In the genomic region with DNA sequence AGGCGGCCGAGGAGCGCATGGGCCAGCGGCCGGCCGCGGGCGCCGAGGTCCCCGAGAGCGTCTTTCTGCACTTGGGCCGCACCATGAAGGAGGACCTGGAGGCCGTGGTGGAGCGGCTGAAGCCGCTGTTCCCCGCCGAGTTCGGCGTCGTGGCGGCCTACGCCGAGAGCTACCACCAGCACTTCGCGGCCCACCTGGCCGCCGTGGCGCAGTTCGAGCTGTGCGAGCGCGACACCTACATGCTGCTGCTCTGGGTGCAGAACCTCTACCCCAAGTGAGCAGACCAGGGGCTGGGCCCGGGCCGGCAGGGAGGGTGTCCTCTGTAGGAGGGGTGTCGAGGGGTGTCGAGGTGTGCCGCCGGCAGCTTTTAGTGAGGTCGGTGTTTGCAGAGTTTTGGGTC, we compare ENCODE assay signal across 12 cellular contexts. TPM values are rescaled to one million over a fixed set of nuclear protein-coding genes. Genes with fewer than 3 reads are reported as not detected.
DNase-seq lines count a peak whose midpoint lies in the region; ATAC-seq and TF ChIP-seq lines count a peak whose summit lies in the region.
"Had no signal": no experiment of that assay in that cellular context is flagged by ENCODE, and none has a peak within 500 bp of the region (broad histone marks: within the 10 kb centered on the region; RNA-seq: fewer than 3 reads in every experiment).

No MANE protein-coding gene starts in this region.

- H3K4me1 ChIP-seq in PC-3 (ENCODE audit: insufficient read depth, low read length) (peaks cover 67% of the 10 kb centered on the region), mesendoderm (ENCODE audit: control insufficient read depth, low read depth, low read length) (peaks cover 7% of the 10 kb centered on the region), upper lobe of left lung (peaks cover 38 to 82% (median 60%) of the 10 kb centered on the region in 4 donors)

- H2AFZ ChIP-seq in PC-3 (ENCODE audit: low read length): no peak overlapping the region

- no TSS peak for BruUV-seq in PC-3 (replicated peaks; lab: Mats Ljungman, UMichigan)

- no peaks in the 10 kb centered on the region for H3K27me3 ChIP-seq in PC-3 (ENCODE audit: low read length)
- H3K27me3 ChIP-seq in mesendoderm (ENCODE audit: insufficient read depth, low read length, poor library complexity): no peaks in the 10 kb centered on the region
- no peaks in the 10 kb centered on the region for H3K27me3 ChIP-seq in upper lobe of left lung
- H3K27me3 ChIP-seq: BLaER1 treated with 17β-estradiol and CSF1 and Interleukin-3, amounts not matched to agents 10 nM and 100 nM had no signal

- no peak for TF ChIP-seq POLR2A in upper lobe of left lung (IDR thresholded peaks at IDR 0.05)

- no peak overlapping the region for H3K4me3 ChIP-seq in PC-3 (ENCODE audit: low read length)
- peak overlapping the region; percentile 65 for H3K4me3 ChIP-seq in coronary artery
- no peak overlapping the region for H3K4me3 ChIP-seq in mesendoderm (ENCODE audit: low read length)
- H3K4me3 ChIP-seq in upper lobe of left lung: peak overlapping the region in 3 of 4 donors; percentile 26 to 37 (median 28)

- no peak overlapping the region for H3K9ac ChIP-seq in PC-3 (ENCODE audit: low read length)
- H3K9ac ChIP-seq in mesendoderm (ENCODE audit: low read length): peak overlapping the region; percentile 25

- no peak overlapping the region for H4K8ac ChIP-seq in mesendoderm (ENCODE audit: low read depth, low read length)

- H3K9me2 ChIP-seq in PC-3 (replicated peaks; ENCODE audit: low read length): no peaks in the 10 kb centered on the region

- no peak overlapping the region for H2BK5ac ChIP-seq in mesendoderm (ENCODE audit: low read length)

- H3K79me1 ChIP-seq in mesendoderm (ENCODE audit: low read length): peaks cover 5% of the 10 kb centered on the region

- no peak overlapping the region for H2BK120ac ChIP-seq in mesendoderm (ENCODE audit: low read depth, low read length)

- H3F3A ChIP-seq in PC-3 (ENCODE audit: low read length, unreplicated experiment): peaks cover 3% of the 10 kb centered on the region

- H3K9me3 ChIP-seq in PC-3 (ENCODE audit: low read length) (no peaks in the 10 kb centered on the region), upper lobe of left lung (no peaks in the 10 kb centered on the region)
- H3K9me3 ChIP-seq: BLaER1 treated with 17β-estradiol and CSF1 and Interleukin-3, amounts not matched to agents 10 nM and 100 nM; gastroesophageal sphincter had no signal

- ATAC-seq in PC-3 (no peak), upper lobe of left lung (ENCODE audit: low FRiP score in 2 of 2) (no peak), HG03025 (IDR thresholded peaks at IDR 0.05; ENCODE audit: low FRiP score, unreplicated experiment) (no peak)

- peaks cover 3% of the 10 kb centered on the region; the same call in 1 of the 2 replicates for H3K36me3 ChIP-seq in PC-3 (ENCODE audit: low read depth, low read length)
- peaks cover 1% of the 10 kb centered on the region for H3K36me3 ChIP-seq in mesendoderm (ENCODE audit: control insufficient read depth, insufficient read depth, low read length)
- peaks cover 0 to 22% (median 15%) of the 10 kb centered on the region in 4 donors for H3K36me3 ChIP-seq in upper lobe of left lung

- no peak overlapping the region for H2AK5ac ChIP-seq in mesendoderm (ENCODE audit: low read length)

- H3K79me2 ChIP-seq in PC-3 (ENCODE audit: low read length): peaks cover 44% of the 10 kb centered on the region
- peaks cover 1% of the 10 kb centered on the region for H3K79me2 ChIP-seq in mesendoderm (ENCODE audit: control insufficient read depth, insufficient read depth, low read length)

- no peak overlapping the region for H2BK15ac ChIP-seq in mesendoderm (replicated peaks; ENCODE audit: low read depth)

- no peak for DNase-seq in PC-3
- DNase-seq in coronary artery (ENCODE audit: low spot score): no peak
- DNase-seq in mesendoderm: no peak
- no peak for DNase-seq in upper lobe of left lung
- no peak for DNase-seq in ureter (ENCODE audit: low spot score)
- no peak for DNase-seq in activated CD8-positive, alpha-beta memory T cell treated with anti-CD3 and anti-CD28 coated beads, Interleukin-2, amount 50 U/mL, for 4 hours
- DNase-seq: stimulated activated CD4-positive, alpha-beta T cell treated with anti-CD3 and anti-CD28 coated beads, Interleukin-2, amount 100 ng/mL, for 24 hours had no signal

- H3K56ac ChIP-seq in mesendoderm (ENCODE audit: low read length): peak overlapping the region; percentile 67

- H4K5ac ChIP-seq in mesendoderm (ENCODE audit: low read length): no peak overlapping the region

- TF ChIP-seq CTCF in PC-3 (conservative IDR thresholded peaks at IDR 0.05; ENCODE audit: low read depth, low read length) (no peak), coronary artery (IDR thresholded peaks at IDR 0.05) (no peak), upper lobe of left lung (IDR thresholded peaks at IDR 0.05) (no peak)

- TF ChIP-seq EP300 in upper lobe of left lung (IDR thresholded peaks at IDR 0.05): no peak

- POLR2A ChIA-PET in PC-3 (lab: Charles Lee; ENCODE audit: unreplicated experiment): interaction anchor here (0.5 kb wide), 1 partner anchor 167 kb away, joined by 7 read pairs; no protein-coding TSS in a partner anchor

- intact Hi-C loops in PC-3 (cut with micrococcal nuclease): loop anchor here (5.0 kb wide), 1 partner anchor 165 kb away; no protein-coding TSS in a partner anchor

- H3K27ac ChIP-seq in PC-3 (ENCODE audit: low read length) (no peak overlapping the region), coronary artery (no peak overlapping the region), mesendoderm (ENCODE audit: low read depth, low read length) (no peak overlapping the region), upper lobe of left lung (no peak overlapping the region)

- H3K23ac ChIP-seq in mesendoderm (ENCODE audit: low read length): no peak overlapping the region

- H3K4me2 ChIP-seq in PC-3 (ENCODE audit: low read length) (peak overlapping the region; percentile 73; the same call in 1 of the 2 replicates), mesendoderm (ENCODE audit: low read length) (no peak overlapping the region)

- H3K18ac ChIP-seq in mesendoderm (ENCODE audit: low read length): no peak overlapping the region

- H3K4ac ChIP-seq in mesendoderm (ENCODE audit: low read depth, low read length): no peak overlapping the region

- no CpG with 5 or more reads among the region's 39 CpGs for WGBS in mesendoderm (ENCODE audit: extremely low coverage, insufficient coverage, low lambda C conversion rate)
- WGBS in upper lobe of left lung, 2 donors: 86% methylated on average over 7 of the region's 39 CpGs; no CpG with 5 or more reads in 1 of the 2 donors

- 0 out of 2 replicates have a peak, but pooled peaks cover 6% of the 10 kb centered on the region for H4K20me1 ChIP-seq in PC-3 (ENCODE audit: low read length)

- CTCF ChIA-PET in PC-3 (lab: Charles Lee): interaction anchor here (0.9 to 1.9 kb wide), 2 partner anchors 10 to 22 kb away, joined by 3 to 8 read pairs; no protein-coding TSS in a partner anchor

RNA-seq across cellular contexts. Expression of a gene that starts 4.1 kb away (rescaled TPM):
- total RNA-seq in PC-3 (2014; rRNA removed) (80.7 and 87.3 TPM in 2 replicates), upper lobe of left lung (100 to 1,000 TPM in 4 of 6 donors, 10 to 100 TPM in 2; 51.2 to 542 (median 229) TPM), ureter (720 TPM)
- polyA plus RNA-seq in mesendoderm (2013, experiment 1 of 2): 30.9 TPM
- 29.3 TPM for polyA plus RNA-seq in mesendoderm (2013, experiment 2 of 2)

RNA-seq across cellular contexts. Expression of a gene that starts 32.8 kb away (rescaled TPM):
- 1.4 and 2.0 TPM in 2 replicates for total RNA-seq in PC-3 (2014; rRNA removed)
- 0.10 TPM for polyA plus RNA-seq in mesendoderm (2013, experiment 1 of 2)
- not detected for polyA plus RNA-seq in mesendoderm (2013, experiment 2 of 2)
- 1 to 10 TPM in 5 of 6 donors, under 1 TPM in 1; 0.30 to 7.6 (median 2.9) TPM for total RNA-seq in upper lobe of left lung
- 2.5 TPM for total RNA-seq in ureter
- total RNA-seq: activated CD8-positive, alpha-beta memory T cell treated with anti-CD3 and anti-CD28 coated beads for 36 hours; activated T-helper 2 cell treated with anti-CD3 and anti-CD28 coated beads, Interferon-gamma antibody, Interleukin-2, Interleukin-4, amounts not matched to agents 10 μg/mL and 5 μg/mL and 100 μg/mL, durations not matched to agents 14 hours and 24 hours and 36 hours had no signal

RNA-seq across cellular contexts. Expression of a gene that starts 43.3 kb away (rescaled TPM):
- not detected in 2 replicates for total RNA-seq in PC-3 (2014; rRNA removed)
- not detected for polyA plus RNA-seq in mesendoderm (2013, experiment 1 of 2)
- not detected for polyA plus RNA-seq in mesendoderm (2013, experiment 2 of 2)
- not detected for total RNA-seq in upper lobe of left lung
- total RNA-seq in ureter: not detected
- total RNA-seq: activated CD8-positive, alpha-beta memory T cell treated with anti-CD3 and anti-CD28 coated beads for 36 hours; activated T-helper 2 cell treated with anti-CD3 and anti-CD28 coated beads, Interferon-gamma antibody, Interleukin-2, Interleukin-4, amounts not matched to agents 10 μg/mL and 5 μg/mL and 100 μg/mL, durations not matched to agents 14 hours and 24 hours and 36 hours; gastroesophageal sphincter had no signal

Comparison
In these comparisons a context has a peak if more than half of its experiments do, and no peak if none do; other contexts are left out.
1. H3K4me3 ChIP-seq: peak in coronary artery (single experiment) and upper lobe of left lung (3 of 4); none in PC-3 (single experiment) and mesendoderm (single experiment).